1 cellular context compared by ENCODE assay signal in genomic region chr10:28077889-28078288, GRCh38.
TF ChIP-seq lines count a peak whose summit lies in the region.

No MANE protein-coding gene starts in this region.

TF ChIP-seq in IMR-90, 13 proteins besides CTCF, POLR2A, EP300 and RAD21:
- no peak for TF ChIP-seq MAFK (IDR thresholded peaks at IDR 0.05; ENCODE audit: low read depth, low read length)
- no peak for TF ChIP-seq RCOR1 (IDR thresholded peaks at IDR 0.05; ENCODE audit: insufficient replicate concordance, low read length)
- no peak for TF ChIP-seq SMC3 (IDR thresholded peaks at IDR 0.05; ENCODE audit: low read depth, low read length)
- TF ChIP-seq CHD1 (IDR thresholded peaks at IDR 0.05; ENCODE audit: low read depth, low read length), result no peak
- no peak for TF ChIP-seq RFX5 (IDR thresholded peaks at IDR 0.05; ENCODE audit: low read depth, low read length)
- TF ChIP-seq ELK1 (IDR thresholded peaks at IDR 0.05; ENCODE audit: borderline replicate concordance, low read depth, low read length), result no peak
- TF ChIP-seq USF2 (IDR thresholded peaks at IDR 0.05; ENCODE audit: low read depth, low read length), result no peak
- TF ChIP-seq NFE2L2 (IDR thresholded peaks at IDR 0.05; ENCODE audit: low read depth, low read length), result no peak
